ENCODE assay signal across 36 cellular contexts in the genomic region with DNA sequence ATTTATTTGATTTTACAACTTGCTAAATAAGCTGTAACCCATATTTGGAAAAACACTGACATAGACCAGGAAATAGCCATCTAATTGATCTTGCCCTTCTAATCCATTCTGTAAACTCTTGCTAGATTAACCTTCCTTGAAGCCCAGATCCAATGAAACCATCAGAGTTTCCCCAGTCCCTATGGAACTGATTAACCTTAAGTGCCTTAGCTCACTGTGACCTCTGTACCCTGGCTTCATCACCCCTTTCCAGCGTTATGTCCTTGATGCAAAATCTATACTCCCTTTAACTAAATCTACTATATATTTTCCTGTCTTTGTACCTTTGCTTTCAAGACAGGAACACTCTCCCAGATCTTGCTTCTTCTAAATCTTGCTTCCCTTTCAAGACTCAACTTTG. TPM values are rescaled to one million over a fixed set of nuclear protein-coding genes. Genes with fewer than 3 reads are reported as not detected.
"Had no signal": no experiment of that assay in that cellular context is flagged by ENCODE, and none has a peak within 500 bp of the region (broad histone marks: within the 10 kb centered on the region; RNA-seq: fewer than 3 reads in every experiment).

No MANE protein-coding gene starts in this region.

- H3K9me3 ChIP-seq: adrenal gland, body of pancreas had no signal

- H3K4me1 ChIP-seq: adrenal gland, body of pancreas had no signal

- H3K27me3 ChIP-seq: adrenal gland, body of pancreas, brain microvascular endothelial cell, cardiac muscle cell had no signal

- FAIRE-seq: astrocyte, bronchial epithelial cell, TTC549 had no signal

- DNase-seq: activated B cell treated with CpG ODN at 0.5 μM for 24 hours; activated CD4-positive, alpha-beta memory T cell treated with anti-CD3 and anti-CD28 coated beads for 36 hours; activated CD4-positive, alpha-beta T cell treated with anti-CD3 and anti-CD28 coated beads for 4 hours; activated CD4-positive, alpha-beta T cell treated with anti-CD3 and anti-CD28 coated beads, Interleukin-2, amount 10 ng/mL, durations not matched to agents 24 days and 14 days; activated CD4-positive, alpha-beta T cell treated with anti-CD3 and anti-CD28 coated beads, Interleukin-2, amount 50 U/mL, for 1 hour; activated CD4-positive, alpha-beta T cell treated with anti-CD3 and anti-CD28 coated beads, Interleukin-2, amount 50 U/mL, for 4 hours; activated CD4-positive, CD25-positive, alpha-beta regulatory T cell treated with anti-CD3 and anti-CD28 coated beads, Interleukin-2, amount 50 U/mL, for 72 hours; activated CD8-positive, alpha-beta memory T cell treated with anti-CD3 and anti-CD28 coated beads, Interleukin-2, amount 50 U/mL, for 4 hours; activated CD8-positive, alpha-beta T cell treated with anti-CD3 and anti-CD28 coated beads for 36 hours; activated effector memory CD4-positive, alpha-beta T cell treated with anti-CD3 and anti-CD28 coated beads, Interleukin-2, amount 50 U/mL, for 16 hours; activated gamma-delta T cell treated with Interleukin-2 at 50 U/mL for 16 hours; activated naive CD4-positive, alpha-beta T cell; activated naive CD4-positive, alpha-beta T cell treated with anti-CD3 and anti-CD28 coated beads for 36 hours; activated naive CD4-positive, alpha-beta T cell treated with anti-CD3 and anti-CD28 coated beads, Interleukin-2, amount 50 U/mL, for 16 hours; activated naive CD8-positive, alpha-beta T cell treated with anti-CD3 and anti-CD28 coated beads for 36 hours; activated T-cell treated with anti-CD3 and anti-CD28 coated beads for 4 hours; activated T-cell treated with anti-CD3 and anti-CD28 coated beads, Interleukin-2, amount 50 U/mL, for 1 hour; activated T-cell treated with anti-CD3 and anti-CD28 coated beads, Interleukin-2, amount 50 U/mL, for 4 hours; activated T-cell treated with anti-CD3 and anti-CD28 coated beads, Interleukin-2, amount 50 U/mL, for 72 hours; adrenal gland; amniotic stem cell; aorta; body of pancreas; brain microvascular endothelial cell; caudate nucleus; T-helper 1 cell; T-helper 2 cell; T-helper 9 cell had no signal

- ATAC-seq: activated CD8-positive, alpha-beta T cell treated with anti-CD3 and anti-CD28 coated beads for 36 hours; activated naive CD4-positive, alpha-beta T cell treated with anti-CD3 and anti-CD28 coated beads, Interleukin-2, amount 50 U/mL, for 72 hours; activated T-cell treated with anti-CD3 and anti-CD28 coated beads, Interleukin-2, amount 50 U/mL, for 4 hours; activated T-cell treated with anti-CD3 and anti-CD28 coated beads, Interleukin-2, amount 50 U/mL, for 72 hours; activated T-helper 17 cell treated with anti-CD3 and anti-CD28 coated beads, Interleukin-2, amount 50 U/mL, for 72 hours; body of pancreas had no signal

- H3K36me3 ChIP-seq: adrenal gland, brain microvascular endothelial cell, cardiac muscle cell had no signal

- H3K4me3 ChIP-seq: adrenal gland, body of pancreas, cardiac muscle cell had no signal

- H3K27ac ChIP-seq: adrenal gland, body of pancreas, brain microvascular endothelial cell, cardiac muscle cell had no signal

RNA-seq across cellular contexts. Expression of a gene that starts 42.9 kb away (rescaled TPM):
- total RNA-seq: activated B cell treated with CpG ODN at 0.5 μM for 24 hours; activated CD4-positive, alpha-beta memory T cell treated with anti-CD3 and anti-CD28 coated beads for 36 hours; activated CD4-positive, alpha-beta T cell treated with anti-CD3 and anti-CD28 coated beads, Interleukin-2, amount 10 ng/mL, durations not matched to agents 24 days and 14 days; activated CD8-positive, alpha-beta memory T cell treated with anti-CD3 and anti-CD28 coated beads for 36 hours; activated CD8-positive, alpha-beta T cell treated with anti-CD3 and anti-CD28 coated beads for 36 hours; activated naive CD4-positive, alpha-beta T cell treated with anti-CD3 and anti-CD28 coated beads for 36 hours; activated naive CD4-positive, alpha-beta T cell treated with anti-CD3 and anti-CD28 coated beads, Interleukin-2, amount 50 U/mL, for 72 hours; activated naive CD8-positive, alpha-beta T cell treated with anti-CD3 and anti-CD28 coated beads for 36 hours; activated T-cell treated with anti-CD3 and anti-CD28 coated beads, Interleukin-2, amount 50 U/mL, for 4 hours; activated T-cell treated with anti-CD3 and anti-CD28 coated beads, Interleukin-2, amount 50 U/mL, for 72 hours; activated T-helper 1 cell treated with anti-CD3 and anti-CD28 coated beads, Interleukin-12 subunit alpha, Interleukin-12 subunit beta, Interleukin-2, Interleukin-4 antibody, amounts not matched to agents 30 ng/mL and 10 ng/mL and 1 ng/mL, durations not matched to agents 14 hours and 24 hours and 36 hours; activated T-helper 17 cell treated with anti-CD3 and anti-CD28 coated beads, Interleukin-2, amount 50 U/mL, for 72 hours had no signal
